36 cellular contexts compared by ENCODE assay signal in genomic region chr7:36295090-36295489, GRCh38.
"Had no signal": no experiment of that assay in that cellular context is flagged by ENCODE, and none has a peak within 500 bp of the region (broad histone marks: within the 10 kb centered on the region; RNA-seq: fewer than 3 reads in every experiment).

No MANE protein-coding gene starts in this region.

- H3K36me3 ChIP-seq: brain microvascular endothelial cell, cardiac muscle cell, MG63, SJCRH30 had no signal

- FAIRE-seq: K562, TTC549 had no signal

- H3K4me1 ChIP-seq: SJCRH30 had no signal

- H3K9me3 ChIP-seq: MG63, Peyer's patch, SJCRH30 had no signal

- H3K27ac ChIP-seq: brain microvascular endothelial cell, cardiac muscle cell, Peyer's patch, SJCRH30, SK-N-MC had no signal

- H3K27me3 ChIP-seq: brain microvascular endothelial cell, cardiac muscle cell, MG63, Peyer's patch, SJCRH30 had no signal

- ATAC-seq: activated CD8-positive, alpha-beta memory T cell treated with anti-CD3 and anti-CD28 coated beads, Interleukin-2, amount 10 ng/mL, durations not matched to agents 7 days and 5 days; K562; PC-3; Right ventricle myocardium inferior had no signal

- DNase-seq: activated B cell treated with CpG ODN at 0.5 μM for 24 hours; activated CD4-positive, alpha-beta memory T cell treated with anti-CD3 and anti-CD28 coated beads, Interleukin-2, amount 10 ng/mL, durations not matched to agents 7 days and 5 days; activated CD4-positive, alpha-beta T cell treated with anti-CD3 and anti-CD28 coated beads for 1 hour; activated CD4-positive, alpha-beta T cell treated with anti-CD3 and anti-CD28 coated beads for 48 hours; activated CD8-positive, alpha-beta memory T cell treated with anti-CD3 and anti-CD28 coated beads for 24 hours; activated CD8-positive, alpha-beta memory T cell treated with anti-CD3 and anti-CD28 coated beads, Interleukin-2, amount 10 ng/mL, durations not matched to agents 7 days and 5 days; activated CD8-positive, alpha-beta memory T cell treated with anti-CD3 and anti-CD28 coated beads, Interleukin-2, amount 50 U/mL, for 48 hours; activated effector memory CD4-positive, alpha-beta T cell treated with anti-CD3 and anti-CD28 coated beads, Interleukin-2, amount 50 U/mL, for 16 hours; activated naive CD4-positive, alpha-beta T cell; activated naive CD4-positive, alpha-beta T cell treated with anti-CD3 and anti-CD28 coated beads, Interleukin-2, amount 50 U/mL, for 16 hours; activated naive CD8-positive, alpha-beta T cell treated with anti-CD3 and anti-CD28 coated beads for 36 hours; activated T-cell treated with anti-CD3 and anti-CD28 coated beads, Interleukin-2, amount 50 U/mL, for 48 hours; amniotic stem cell; aorta; brain microvascular endothelial cell; IMR-90; MG63; NCI-H1048; NCI-H1105 treated with DMSO at 0.1 percent for 48 hours; NCI-H1436; NCI-H1694; NCI-H2029; NCI-H2171; NCI-H510A; NCI-H526; NCI-H748 treated with DMSO at 0.1 percent for 48 hours; NK-92 treated with Interleukin-12 subunit alpha and Interleukin-12 subunit beta, amount 100 ng/mL, for 24 hours; PC-3; RPMI8226; SJCRH30 had no signal

- H3K4me3 ChIP-seq: cardiac muscle cell, K562, MG63, Peyer's patch, SJCRH30, SK-N-MC had no signal
